ENCODE assay signal across 34 cellular contexts in genomic region chr4:71501992-71502391, GRCh38.
A peak's percentile ranks its signal among the peaks of the same experiment; 100 is the strongest.
DNase-seq lines count a peak whose midpoint lies in the region; ATAC-seq, FAIRE-seq and TF ChIP-seq lines count a peak whose summit lies in the region.
"Had no signal": no experiment of that assay in that cellular context is flagged by ENCODE, and none has a peak within 500 bp of the region (broad histone marks: within the 10 kb centered on the region; RNA-seq: fewer than 3 reads in every experiment).

No MANE protein-coding gene starts in this region.

- DNase-seq in left ventricle myocardium superior (peak; percentile 4), cardiac septum (ENCODE audit: low spot score) (no peak), IMR-90 (no peak), kidney (peak; percentile 31), mesenchymal stem cell (no peak), posterior vena cava (ENCODE audit: low spot score) (no peak), GM20000 (ENCODE audit: low spot score) (no peak)
- DNase-seq in effector CD8-positive, alpha-beta T cell (lab: John Stamatoyannopoulos, UW) = no peak
- DNase-seq: 8988T; ACHN; AML-193; BE2C; C1 segment of cervical spinal cord; Caco-2; Calu3; CD4-positive, alpha-beta memory T cell; CD4-positive, alpha-beta T cell; CD4-positive, CD25-positive, alpha-beta regulatory T cell; CD8-positive, alpha-beta memory T cell; CD8-positive, alpha-beta T cell; COR-L47; DMS 273 treated with DMSO at 0.1 percent for 48 hours; DMS153; DMS53; DMS79; DMS79 treated with DMSO at 0.1 percent for 48 hours; DND-41; EL had no signal

- CTCF ChIA-PET in IMR-90 (lab: Yijun Ruan, JAX) = no interaction called here

- H3K14ac ChIP-seq in IMR-90 (replicated peaks; ENCODE audit: low read depth, low read length) = no peak overlapping the region
- H3K14ac ChIP-seq in mesenchymal stem cell (ENCODE audit: low read length in 2 of 2) = no peak overlapping the region

- H3K27ac ChIP-seq in IMR-90 (ENCODE audit: insufficient read depth, low read length) (no peak overlapping the region), kidney (ENCODE audit: low read depth in 2 of 2, low read length in 2 of 2) (no peak overlapping the region), mesenchymal stem cell (ENCODE audit: low read length, poor library complexity, severe bottlenecking) (no peak overlapping the region)
- H3K27ac ChIP-seq: 22Rv1; A549; BLaER1; BLaER1 treated with 17β-estradiol and CSF1 and Interleukin-3, amounts not matched to agents 10 nM and 100 nM; C4-2B had no signal

- peak overlapping the region; percentile 40; the same call in 1 of the 2 replicates for H4K5ac ChIP-seq in IMR-90 (ENCODE audit: low read depth, low read length)

- H3K23ac ChIP-seq in IMR-90 (ENCODE audit: low read depth, low read length) = no peak overlapping the region
- no peak overlapping the region for H3K23ac ChIP-seq in mesenchymal stem cell (ENCODE audit: low read length in 2 of 2)

- no peaks in the 10 kb centered on the region; the same call in 1 of the 2 replicates for H3K9me1 ChIP-seq in IMR-90 (ENCODE audit: insufficient read depth, low read length)

- POLR2A ChIA-PET in IMR-90 (lab: Charles Lee; ENCODE audit: unreplicated experiment) = no interaction called here

- H4K91ac ChIP-seq in IMR-90 (ENCODE audit: insufficient read depth, low read depth, low read length) (no peak overlapping the region), mesenchymal stem cell (ENCODE audit: low read length) (no peak overlapping the region)

- H3K79me1 ChIP-seq in IMR-90 (ENCODE audit: low read depth in 1 of 2, low read length in 2 of 2) (peaks cover 2 to 7% of the 10 kb centered on the region in 2 experiments; a peak in 1 of 4 replicates), mesenchymal stem cell (replicated peaks; ENCODE audit: low read length, poor library complexity, severe bottlenecking) (no peaks in the 10 kb centered on the region)

- no peaks in the 10 kb centered on the region for H4K20me1 ChIP-seq in IMR-90 (ENCODE audit: insufficient read depth, low read length)
- H4K20me1 ChIP-seq: BLaER1; BLaER1 treated with 17β-estradiol and CSF1 and Interleukin-3, amounts not matched to agents 10 nM and 100 nM had no signal

- H4K8ac ChIP-seq in IMR-90 (ENCODE audit: low read depth in 2 of 2, low read length in 2 of 2) (no peak overlapping the region), mesenchymal stem cell (ENCODE audit: low read length) (no peak overlapping the region)

- H2AK5ac ChIP-seq in IMR-90 (ENCODE audit: low read depth, low read length) = no peak overlapping the region
- no peak overlapping the region for H2AK5ac ChIP-seq in mesenchymal stem cell (ENCODE audit: low read length, severe bottlenecking)

- H3K4ac ChIP-seq in IMR-90 (ENCODE audit: low read depth, low read length) = no peak overlapping the region
- no peak overlapping the region for H3K4ac ChIP-seq in mesenchymal stem cell (ENCODE audit: low read depth in 1 of 2, low read length in 2 of 2)

- H2BK5ac ChIP-seq in IMR-90 (ENCODE audit: low read depth, low read length, poor library complexity, severe bottlenecking) = no peak overlapping the region
- no peak overlapping the region for H2BK5ac ChIP-seq in mesenchymal stem cell (ENCODE audit: low read depth, low read length, poor library complexity, severe bottlenecking)

- H2BK15ac ChIP-seq in IMR-90 (ENCODE audit: low read depth, low read length) (no peak overlapping the region), mesenchymal stem cell (ENCODE audit: low read depth, poor library complexity, severe bottlenecking) (peak overlapping the region; percentile 52)

- TF ChIP-seq CTCF in IMR-90 (conservative IDR thresholded peaks at IDR 0.05; ENCODE audit: low read depth, low read length) (no peak), kidney (IDR thresholded peaks at IDR 0.05; ENCODE audit: borderline replicate concordance, extremely low read depth, insufficient read depth) (no peak), GM20000 (IDR thresholded peaks at IDR 0.05; ENCODE audit: extremely low read depth, missing control alignments) (no peak)

- BruUV-seq in IMR-90 (replicated peaks; lab: Mats Ljungman, UMichigan) = no TSS peak

- H3K4me2 ChIP-seq in IMR-90 (ENCODE audit: low read depth, low read length) (no peak overlapping the region), mesenchymal stem cell (ENCODE audit: low read length, poor library complexity, severe bottlenecking) (no peak overlapping the region)
- H3K4me2 ChIP-seq: A549; BLaER1; BLaER1 treated with 17β-estradiol and CSF1 and Interleukin-3, amounts not matched to agents 10 nM and 100 nM had no signal

- intact Hi-C loops in left ventricle myocardium superior (cut with micrococcal nuclease) (no loop called here), cardiac septum (cut with DNase I) (no loop called here), IMR-90 (cut with micrococcal nuclease) (no loop called here), kidney (cut with DNase I) (no loop called here), posterior vena cava (cut with DNase I) (no loop called here)

- H2BK12ac ChIP-seq in mesenchymal stem cell (ENCODE audit: low read length in 2 of 2) = no peak overlapping the region

- H3K27me3 ChIP-seq in IMR-90 (ENCODE audit: control insufficient read depth, insufficient read depth, low read length) (no peaks in the 10 kb centered on the region), mesenchymal stem cell (ENCODE audit: control insufficient read depth in 1 of 2, insufficient read depth in 1 of 2, low read length in 2 of 2) (no peaks in the 10 kb centered on the region)
- H3K27me3 ChIP-seq: BE2C; BLaER1; BLaER1 treated with 17β-estradiol and CSF1 and Interleukin-3, amounts not matched to agents 10 nM and 100 nM had no signal

- H3K4me1 ChIP-seq in IMR-90 (ENCODE audit: control insufficient read depth, insufficient read depth, low read length) = peaks cover 3% of the 10 kb centered on the region; the same call in 1 of the 2 replicates
- no peaks in the 10 kb centered on the region for H3K4me1 ChIP-seq in kidney (ENCODE audit: control insufficient read depth in 1 of 2, insufficient read depth in 1 of 2, low read depth in 1 of 2, low read length in 2 of 2)
- H3K4me1 ChIP-seq in mesenchymal stem cell (ENCODE audit: control insufficient read depth, insufficient read depth, low read depth, low read length) = no peaks in the 10 kb centered on the region
- H3K4me1 ChIP-seq: A549; BE2C; BLaER1; BLaER1 treated with 17β-estradiol and CSF1 and Interleukin-3, amounts not matched to agents 10 nM and 100 nM; Caco-2 had no signal

- no peak overlapping the region for H2BK120ac ChIP-seq in IMR-90 (ENCODE audit: low read depth, low read length)
- H2BK120ac ChIP-seq in mesenchymal stem cell (ENCODE audit: low read depth, low read length) = no peak overlapping the region

- no peak overlapping the region for H2BK20ac ChIP-seq in IMR-90 (ENCODE audit: low read depth, low read length)

- H3K9ac ChIP-seq in IMR-90 (ENCODE audit: low read depth, low read length) = no peak overlapping the region
- no peak overlapping the region for H3K9ac ChIP-seq in kidney (ENCODE audit: low read length in 2 of 2)
- no peak overlapping the region for H3K9ac ChIP-seq in mesenchymal stem cell (ENCODE audit: low read length)
- H3K9ac ChIP-seq: BLaER1; BLaER1 treated with 17β-estradiol and CSF1 and Interleukin-3, amounts not matched to agents 10 nM and 100 nM had no signal

- dilution Hi-C loops in IMR-90 (cut with HindIII; ENCODE audit: low sequenced_read_pairs, unreplicated experiment) = no loop called here

- 100% methylated on average over 1 of the region's 7 CpGs; no CpG with 5 or more reads in 1 of the 2 experiments for WGBS in IMR-90 (ENCODE audit: extremely low coverage in 2 of 2, insufficient read length in 1 of 2), 2 experiments
- WGBS in mesenchymal stem cell = 98% methylated on average over 5 of the region's 7 CpGs

- no peak for TF ChIP-seq RAD21 in IMR-90 (IDR thresholded peaks at IDR 0.05; ENCODE audit: low read length)

- H2AFZ ChIP-seq in IMR-90 (replicated peaks; ENCODE audit: low read length, poor library complexity) = no peak overlapping the region
- no peak overlapping the region for H2AFZ ChIP-seq in mesenchymal stem cell (ENCODE audit: low read depth, low read length)

- no peak for TF ChIP-seq POLR2A in IMR-90 (IDR thresholded peaks at IDR 0.05; ENCODE audit: low read depth, low read length)

- H2AK9ac ChIP-seq in IMR-90 (replicated peaks; ENCODE audit: low read depth, low read length, poor library complexity) = no peak overlapping the region

- H3K9me3 ChIP-seq in IMR-90 (ENCODE audit: control insufficient read depth, insufficient read depth, low read length) (no peaks in the 10 kb centered on the region), kidney (ENCODE audit: control insufficient read depth in 1 of 2, low read length in 2 of 2) (no peaks in the 10 kb centered on the region), mesenchymal stem cell (ENCODE audit: control insufficient read depth, low read length) (no peaks in the 10 kb centered on the region)
- H3K9me3 ChIP-seq: A549, BE2C, BLaER1 had no signal

- in situ Hi-C loops in IMR-90 (cut with MboI; ENCODE audit: low sequenced_read_pairs) = no loop called here

- peak overlapping the region; percentile 44; the same call in 1 of the 2 replicates for H3K18ac ChIP-seq in IMR-90 (ENCODE audit: low read depth, low read length)
- no peak overlapping the region for H3K18ac ChIP-seq in mesenchymal stem cell (ENCODE audit: low read depth in 1 of 2, low read length in 2 of 2)

- ATAC-seq in left ventricle myocardium superior = no peak
- no peak for ATAC-seq in IMR-90 (ENCODE audit: low read depth)
- ATAC-seq: A549; CD8-positive, alpha-beta T cell had no signal

- FAIRE-seq in kidney (lab: Jason Lieb, UNC) = no peak
- FAIRE-seq: A549, D721Med had no signal

- H3K4me3 ChIP-seq in IMR-90 (ENCODE audit: insufficient read depth, low read depth, low read length) (no peak overlapping the region), kidney (ENCODE audit: low read length in 2 of 2) (no peak overlapping the region), mesenchymal stem cell (ENCODE audit: insufficient read depth in 1 of 2, low read depth in 1 of 2, low read length in 2 of 2) (no peak overlapping the region)
- H3K4me3 ChIP-seq: A549; BLaER1; BLaER1 treated with 17β-estradiol and CSF1 and Interleukin-3, amounts not matched to agents 10 nM and 100 nM had no signal

- H3K56ac ChIP-seq in IMR-90 (ENCODE audit: extremely low read depth, insufficient read depth, low read length) = no peak overlapping the region

- H3K36me3 ChIP-seq in IMR-90 (ENCODE audit: control insufficient read depth, insufficient read depth, low read length) (peaks cover 9% of the 10 kb centered on the region), kidney (ENCODE audit: control insufficient read depth in 1 of 2, insufficient read depth in 2 of 2, low read length in 2 of 2) (peaks cover 3 to 9% of the 10 kb centered on the region in 2 donors), mesenchymal stem cell (ENCODE audit: control insufficient read depth in 1 of 2, insufficient read depth in 2 of 2, low read depth in 1 of 2, low read length in 2 of 2) (no peaks in the 10 kb centered on the region)
- H3K36me3 ChIP-seq: BE2C; BLaER1; BLaER1 treated with 17β-estradiol and CSF1 and Interleukin-3, amounts not matched to agents 10 nM and 100 nM had no signal

TF ChIP-seq in IMR-90, 13 proteins besides CTCF, POLR2A, EP300 and RAD21 (continues in another document):
- TF ChIP-seq FOS (IDR thresholded peaks at IDR 0.05; ENCODE audit: low read depth, low read length) = no peak
- no peak for TF ChIP-seq SMC3 (IDR thresholded peaks at IDR 0.05; ENCODE audit: low read depth, low read length)
- TF ChIP-seq MAZ (IDR thresholded peaks at IDR 0.05; ENCODE audit: borderline replicate concordance, low read depth, low read length) = no peak
- TF ChIP-seq CHD1 (IDR thresholded peaks at IDR 0.05; ENCODE audit: low read depth, low read length) = no peak

Comparison
In these comparisons a context has a peak if more than half of its experiments do, and no peak if none do; other contexts are left out.
1. DNase-seq: peak in left ventricle myocardium superior (single experiment) and kidney (single experiment); none in cardiac septum (single experiment), IMR-90 (single experiment), mesenchymal stem cell (single experiment), posterior vena cava (single experiment), GM20000 (single experiment) and effector CD8-positive, alpha-beta T cell (single experiment).